In genomic region chr11:66568124-66568916, GRCh38 we compare ENCODE assay signal across 1 cellular context.
TF ChIP-seq lines count a peak whose summit lies in the region.

CTSF (minus strand) TSS chr11:66568606; CDS start chr11:66568486, 120 bp downstream.

TF ChIP-seq in HepG2, 621 proteins besides CTCF, POLR2A, EP300 and RAD21 (continued from another document):
- TF ChIP-seq ZNF672 (CRISPR knock-in tag; IDR thresholded peaks at IDR 0.05) (no peak), ZNF382 (CRISPR knock-in tag; IDR thresholded peaks at IDR 0.05; ENCODE audit: borderline replicate concordance) (no peak), YY1 (IDR thresholded peaks at IDR 0.05; ENCODE audit: insufficient read depth, insufficient replicate concordance, low read depth, low read length) (no peak), FOXK2 (IDR thresholded peaks at IDR 0.05) (no peak), BRD4 (CRISPR knock-in tag; IDR thresholded peaks at IDR 0.05) (no peak), ZNF10 (CRISPR knock-in tag; IDR thresholded peaks at IDR 0.05; ENCODE audit: borderline replicate concordance, low read depth) (no peak), RXRB (CRISPR knock-in tag; IDR thresholded peaks at IDR 0.05; ENCODE audit: borderline replicate concordance) (no peak)
